In the genomic region with DNA sequence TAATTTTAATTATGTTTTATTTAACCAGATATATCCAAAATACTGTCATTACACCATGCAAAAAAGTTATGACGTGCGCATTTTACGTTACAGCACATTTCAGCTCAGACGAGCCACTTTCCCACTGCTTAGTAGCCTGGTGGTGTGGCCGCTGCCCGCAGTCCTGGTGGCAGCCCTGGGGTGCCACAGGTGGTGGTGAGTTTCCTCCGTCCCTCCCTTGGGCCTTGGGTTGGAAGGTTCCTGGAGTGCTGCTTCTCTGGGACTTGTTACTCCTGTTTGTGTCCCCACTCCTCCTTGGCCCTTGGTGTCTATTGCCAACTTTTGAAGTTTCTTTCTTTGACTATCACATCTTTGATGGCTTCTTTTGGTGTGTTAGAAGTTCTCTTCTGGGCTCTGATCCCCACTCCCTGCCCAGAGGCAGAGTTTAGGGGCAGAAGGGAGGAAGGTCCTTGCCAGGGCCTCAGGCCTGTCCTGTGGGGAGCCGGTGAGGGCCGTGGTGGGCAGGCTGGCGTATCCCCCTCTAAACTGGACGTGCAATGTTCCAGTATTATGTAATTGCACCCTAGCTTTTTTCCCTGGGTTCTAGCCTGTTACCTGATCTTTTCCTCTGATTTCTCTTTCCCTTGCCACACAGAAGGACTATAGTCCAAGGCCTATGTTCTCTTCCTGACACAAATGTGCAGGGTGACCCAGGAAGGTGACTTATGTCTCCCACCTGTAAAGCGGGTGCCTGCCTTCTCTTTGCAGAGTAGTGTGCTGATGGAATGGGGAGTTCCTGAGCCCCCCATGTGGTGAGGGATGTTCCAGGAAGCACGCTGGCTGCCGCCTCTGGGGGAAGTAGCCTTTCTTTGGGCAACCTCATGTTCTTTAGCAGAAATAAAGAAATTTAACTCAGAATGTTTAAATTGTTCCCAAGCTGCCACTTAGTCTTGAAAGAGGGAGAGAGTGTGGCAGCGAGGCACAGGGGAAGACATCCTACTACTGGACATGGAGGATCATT, we compare ENCODE assay signal across 12 cellular contexts. TPM values are rescaled to one million over a fixed set of nuclear protein-coding genes. Genes with fewer than 3 reads are reported as not detected.
DNase-seq lines count a peak whose midpoint lies in the region; ATAC-seq and TF ChIP-seq lines count a peak whose summit lies in the region.
"Had no signal": no experiment of that assay in that cellular context is flagged by ENCODE, and none has a peak within 500 bp of the region (broad histone marks: within the 10 kb centered on the region; RNA-seq: fewer than 3 reads in every experiment).

No MANE protein-coding gene starts in this region.

- DNase-seq in Caco-2 (peak in 1 of 2 experiments; percentile 27), glutamatergic neuron (peak; percentile 9), NCI-H510A (lab: John Stamatoyannopoulos, UW) (no peak), omental fat pad (ENCODE audit: low spot score) (no peak)
- no peak for DNase-seq in stimulated activated CD4-positive, alpha-beta T cell treated with anti-CD3 and anti-CD28 coated beads, Interleukin-2, amount 100 ng/mL, for 48 hours
- DNase-seq: activated CD8-positive, alpha-beta T cell treated with anti-CD3 and anti-CD28 coated beads, Interleukin-2, amount 10 ng/mL, durations not matched to agents 7 days and 5 days; activated naive CD4-positive, alpha-beta T cell treated with Interleukin-2 at 50 U/mL for 16 hours; NCI-H146; retina had no signal

- ATAC-seq in omental fat pad (ENCODE audit: low FRiP score) = no peak
- ATAC-seq: activated CD8-positive, alpha-beta T cell treated with anti-CD3 and anti-CD28 coated beads, Interleukin-2, amount 10 ng/mL, durations not matched to agents 7 days and 5 days had no signal

- peaks cover 23% of the 10 kb centered on the region for H3K4me1 Mint-ChIP-seq in Caco-2 (ENCODE audit: low read depth, unreplicated experiment)
- peaks cover 75% of the 10 kb centered on the region for H3K4me1 Mint-ChIP-seq in glutamatergic neuron (ENCODE audit: low read depth, unreplicated experiment)

- no peaks in the 10 kb centered on the region for H3K9me3 ChIP-seq in Caco-2
- H3K9me3 ChIP-seq in KOPT-K1 (ENCODE audit: insufficient read depth, low read length, poor library complexity, severe bottlenecking) = no peaks in the 10 kb centered on the region
- H3K9me3 ChIP-seq in skeletal muscle satellite cell (replicated peaks; ENCODE audit: low read length) = no peaks in the 10 kb centered on the region

- POLR2A ChIA-PET in Caco-2 (lab: Charles Lee) = interaction anchor here (0.7 kb wide), 1 partner anchor 45 kb away, joined by 5 read pairs; no protein-coding TSS in a partner anchor

- H3K27ac Mint-ChIP-seq in Caco-2 (ENCODE audit: unreplicated experiment) = peak overlapping the region; percentile 50
- H3K27ac Mint-ChIP-seq in glutamatergic neuron (ENCODE audit: unreplicated experiment) = no peak overlapping the region
- H3K27ac Mint-ChIP-seq: activated CD8-positive, alpha-beta T cell treated with anti-CD3 and anti-CD28 coated beads, Interleukin-2, amount 10 ng/mL, durations not matched to agents 7 days and 5 days had no signal

- CTCF ChIA-PET in Caco-2 (lab: Charles Lee) = interaction anchor here (0.6 to 0.7 kb wide), 2 partner anchors 63 to 70 kb away, joined by 4 to 5 read pairs; no protein-coding TSS in a partner anchor

- H3K9me3 Mint-ChIP-seq in Caco-2 (ENCODE audit: unreplicated experiment) = no peaks in the 10 kb centered on the region
- peaks cover 4% of the 10 kb centered on the region for H3K9me3 Mint-ChIP-seq in glutamatergic neuron (ENCODE audit: unreplicated experiment)
- H3K9me3 Mint-ChIP-seq: central memory CD8-positive, alpha-beta T cell had no signal

- H3K4me3 Mint-ChIP-seq in Caco-2 (ENCODE audit: unreplicated experiment) = no peak overlapping the region
- peak overlapping the region; percentile 74 for H3K4me3 Mint-ChIP-seq in glutamatergic neuron (ENCODE audit: unreplicated experiment)
- H3K4me3 Mint-ChIP-seq: activated CD8-positive, alpha-beta T cell treated with anti-CD3 and anti-CD28 coated beads, Interleukin-2, amount 10 ng/mL, durations not matched to agents 7 days and 5 days; central memory CD8-positive, alpha-beta T cell had no signal

- TF ChIP-seq CTCF in Caco-2 (IDR thresholded peaks at IDR 0.05; ENCODE audit: insufficient read depth in 1 of 2, low read depth in 1 of 2, low read length in 1 of 2, severe bottlenecking in 1 of 2, unreplicated experiment in 1 of 2) (no peak), glutamatergic neuron (IDR thresholded peaks at IDR 0.05; ENCODE audit: partially characterized antibody, unreplicated experiment) (no peak), omental fat pad (IDR thresholded peaks at IDR 0.05) (no peak)

- H3K36me3 Mint-ChIP-seq in Caco-2 (ENCODE audit: insufficient read depth, unreplicated experiment) (peaks cover 40% of the 10 kb centered on the region), glutamatergic neuron (ENCODE audit: unreplicated experiment) (no peaks in the 10 kb centered on the region)

- H3K4me3 ChIP-seq in Caco-2 (ENCODE audit: low read depth, low read length) = no peak overlapping the region
- no peak overlapping the region for H3K4me3 ChIP-seq in skeletal muscle satellite cell (ENCODE audit: low read length)

- H3K27me3 ChIP-seq in Caco-2 (replicated peaks; ENCODE audit: control insufficient read depth, insufficient read depth, low read length) (no peaks in the 10 kb centered on the region), skeletal muscle satellite cell (ENCODE audit: control insufficient read depth, insufficient read depth, low read length) (no peaks in the 10 kb centered on the region)

- H3K4me1 ChIP-seq in Caco-2 = peaks cover 17% of the 10 kb centered on the region; the same call in 1 of the 2 replicates
- H3K4me1 ChIP-seq in skeletal muscle satellite cell (ENCODE audit: control insufficient read depth, insufficient read depth, low read length) = peaks cover 82% of the 10 kb centered on the region

- intact Hi-C loops in Caco-2 (cut with micrococcal nuclease; ENCODE audit: unreplicated experiment) = no loop called here

- H3K27ac ChIP-seq in KOPT-K1 (ENCODE audit: low read depth, low read length, poor library complexity, severe bottlenecking) = peak overlapping the region; percentile 31

- no peaks in the 10 kb centered on the region; the same call in 1 of the 2 replicates for H3K36me3 ChIP-seq in Caco-2 (ENCODE audit: control insufficient read depth, insufficient read depth, low read length)
- H3K36me3 ChIP-seq in KOPT-K1 (ENCODE audit: insufficient read depth, low read length) = peaks cover 8% of the 10 kb centered on the region; the same call in 1 of the 2 replicates
- H3K36me3 ChIP-seq in skeletal muscle satellite cell (ENCODE audit: insufficient read depth, low read length) = peaks cover 54% of the 10 kb centered on the region

- no TSS peak for BruUV-seq in Caco-2 (replicated peaks; lab: Mats Ljungman, UMichigan)

- peak overlapping the region; percentile 50 for H3K4me2 ChIP-seq in skeletal muscle satellite cell (ENCODE audit: low read length)

- no peak overlapping the region for H3K9ac ChIP-seq in skeletal muscle satellite cell (ENCODE audit: low read depth, low read length)

- H3K27me3 Mint-ChIP-seq in Caco-2 (ENCODE audit: insufficient read depth, unreplicated experiment) (no peaks in the 10 kb centered on the region), glutamatergic neuron (ENCODE audit: unreplicated experiment) (peaks cover 6% of the 10 kb centered on the region)
- H3K27me3 Mint-ChIP-seq: central memory CD8-positive, alpha-beta T cell had no signal

RNA-seq across cellular contexts. Expression of gene MPRIP, which starts 8.4 kb away (rescaled TPM):
- total RNA-seq in Caco-2 (2022) (284 and 311 TPM in 2 replicates), glutamatergic neuron (ENCODE audit: unreplicated experiment) (863 TPM), omental fat pad (100 to 1,000 TPM in 3 of 4 donors, 10 to 100 TPM in 1; 68.6 to 196 (median 125) TPM)
- 86.2 and 103 TPM in 2 replicates for total RNA-seq in skeletal muscle satellite cell (2012; rRNA removed)
